21 cellular contexts compared by ENCODE assay signal in genomic region chr3:111733856-111734255, GRCh38. TPM values are rescaled to one million over a fixed set of nuclear protein-coding genes. Genes with fewer than 3 reads are reported as not detected.
DNase-seq lines count a peak whose midpoint lies in the region; ATAC-seq, FAIRE-seq and TF ChIP-seq lines count a peak whose summit lies in the region.
"Had no signal": no experiment of that assay in that cellular context is flagged by ENCODE, and none has a peak within 500 bp of the region (broad histone marks: within the 10 kb centered on the region; RNA-seq: fewer than 3 reads in every experiment).

No MANE protein-coding gene starts in this region.

- H4K20me1 ChIP-seq in keratinocyte (ENCODE audit: control insufficient read depth, extremely low read depth, insufficient read depth, low read length) = no peaks in the 10 kb centered on the region

- H3K9me3 ChIP-seq in SJSA1 (replicated peaks) (no peaks in the 10 kb centered on the region), keratinocyte (ENCODE audit: control insufficient read depth, low read depth, low read length) (no peaks in the 10 kb centered on the region), trophoblast cell (ENCODE audit: insufficient read depth, low read depth, low read length) (no peaks in the 10 kb centered on the region)
- H3K9me3 ChIP-seq: suprapubic skin had no signal

- no peak overlapping the region for H4K91ac ChIP-seq in trophoblast cell (ENCODE audit: low read depth, low read length)

- no peaks in the 10 kb centered on the region for H3K27me3 ChIP-seq in SJSA1 (replicated peaks)
- no peaks in the 10 kb centered on the region for H3K27me3 ChIP-seq in keratinocyte (ENCODE audit: control insufficient read depth, extremely low read depth, insufficient read depth, low read length)
- H3K27me3 ChIP-seq in trophoblast cell (ENCODE audit: insufficient read depth, low read length) = no peaks in the 10 kb centered on the region
- H3K27me3 ChIP-seq: dorsolateral prefrontal cortex, suprapubic skin had no signal

- H3K4me1 ChIP-seq in SJSA1 (replicated peaks) = peaks cover 61% of the 10 kb centered on the region
- peaks cover 69% of the 10 kb centered on the region for H3K4me1 ChIP-seq in keratinocyte (ENCODE audit: control insufficient read depth, extremely low read depth, insufficient read depth, low read length)
- H3K4me1 ChIP-seq in trophoblast cell (ENCODE audit: control insufficient read depth in 1 of 2, insufficient read depth in 2 of 2, low read length in 2 of 2) = peaks cover 5 to 17% of the 10 kb centered on the region in 2 experiments

- H3K14ac ChIP-seq in trophoblast cell (ENCODE audit: low read length) = no peak overlapping the region

- no peak overlapping the region for H3K4ac ChIP-seq in trophoblast cell (ENCODE audit: low read depth, low read length)

- H4K8ac ChIP-seq in trophoblast cell (ENCODE audit: low read depth, low read length) = no peak overlapping the region

- DNase-seq in Calu3 = no peak
- no peak for DNase-seq in SJSA1 (ENCODE audit: low read depth in 1 of 2, low spot score in 2 of 2)
- no peak for DNase-seq in keratinocyte (ENCODE audit: low read depth, low spot score)
- no peak for DNase-seq in trophoblast cell
- DNase-seq in SKM-1 (lab: John Stamatoyannopoulos, UW; ENCODE audit: unreplicated experiment) = no peak
- no peak for DNase-seq in NCI-H1930 (lab: John Stamatoyannopoulos, UW)
- DNase-seq in amniotic stem cell (lab: John Stamatoyannopoulos, UW) = no peak
- DNase-seq: activated CD8-positive, alpha-beta memory T cell treated with anti-CD3 and anti-CD28 coated beads, Interleukin-2, amount 50 U/mL, for 4 hours; activated effector memory CD4-positive, alpha-beta T cell treated with anti-CD3 and anti-CD28 coated beads, Interleukin-2, amount 50 U/mL, for 16 hours; CD4-positive, alpha-beta T cell; central memory CD4-positive, alpha-beta T cell; dorsolateral prefrontal cortex; NCI-H1694; NCI-H2227 treated with DMSO at 0.1 percent for 48 hours; NCI-H774; right cardiac atrium; SIG-M5 had no signal

- H4K12ac ChIP-seq in trophoblast cell (ENCODE audit: low read depth, low read length) = no peak overlapping the region

- H2BK12ac ChIP-seq in trophoblast cell (ENCODE audit: low read length) = peak overlapping the region; percentile 51

- peaks cover 7% of the 10 kb centered on the region for H3K79me1 ChIP-seq in trophoblast cell (ENCODE audit: low read length)

- H2BK5ac ChIP-seq in trophoblast cell (ENCODE audit: low read depth, low read length, poor library complexity) = no peak overlapping the region

- CTCF ChIA-PET in Calu3 (lab: Charles Lee) = interaction anchor here (1.1 kb wide), 2 partner anchors 75 to 127 kb away, joined by 4 to 6 read pairs; no protein-coding TSS in a partner anchor

- intact Hi-C loops in Calu3 (cut with micrococcal nuclease; ENCODE audit: unreplicated experiment) = no loop called here

- H3K9ac ChIP-seq in keratinocyte (ENCODE audit: control insufficient read depth, extremely low read depth, insufficient read depth, low read length) = no peak overlapping the region
- no peak overlapping the region for H3K9ac ChIP-seq in trophoblast cell (ENCODE audit: low read length)

- dilution Hi-C loops in keratinocyte (cut with MboI; ENCODE audit: extremely low pct_ligation_motif_present, low sequenced_read_pairs) = no loop called here

- peak overlapping the region; percentile 47 for H3K4me3 Mint-ChIP-seq in Calu3 (ENCODE audit: low read depth, unreplicated experiment)
- H3K4me3 Mint-ChIP-seq: CD4-positive, alpha-beta T cell; GM23338; IgD-negative memory B cell had no signal

- H3K23ac ChIP-seq in trophoblast cell (ENCODE audit: low read length) = no peak overlapping the region

- no peaks in the 10 kb centered on the region for H3K9me1 ChIP-seq in keratinocyte (ENCODE audit: control insufficient read depth, extremely low read depth, insufficient read depth, low read length)

- H3K4me3 ChIP-seq in SJSA1 = no peak overlapping the region
- H3K4me3 ChIP-seq in keratinocyte (ENCODE audit: control insufficient read depth in 2 of 3, extremely low read depth in 1 of 3, insufficient read depth in 2 of 3, low read depth in 1 of 3, low read length in 3 of 3) = peak overlapping the region in 1 of 3 experiments; percentile 6
- no peak overlapping the region for H3K4me3 ChIP-seq in trophoblast cell (ENCODE audit: low read depth, low read length)
- H3K4me3 ChIP-seq: dorsolateral prefrontal cortex, GM23338, suprapubic skin had no signal

- no peaks in the 10 kb centered on the region for H3K9me3 Mint-ChIP-seq in Calu3 (ENCODE audit: low read depth, unreplicated experiment)
- H3K9me3 Mint-ChIP-seq: CD4-positive, alpha-beta T cell had no signal

- peaks cover 8% of the 10 kb centered on the region for H3K36me3 Mint-ChIP-seq in Calu3 (ENCODE audit: insufficient read depth, unreplicated experiment)

- H3K4me2 ChIP-seq in keratinocyte (ENCODE audit: control insufficient read depth, extremely low read depth, insufficient read depth, low read depth, low read length) (no peak overlapping the region), trophoblast cell (ENCODE audit: low read length) (no peak overlapping the region)
- H3K4me2 ChIP-seq: GM23338 had no signal

- H2AFZ ChIP-seq in keratinocyte (ENCODE audit: control insufficient read depth, low read length) (no peak overlapping the region), trophoblast cell (ENCODE audit: insufficient read depth, low read length, poor library complexity) (no peak overlapping the region)
- H2AFZ ChIP-seq: GM23338 had no signal

- peak overlapping the region; percentile 53 for H2BK120ac ChIP-seq in trophoblast cell (ENCODE audit: insufficient read depth, low read length, poor library complexity)

- H3K18ac ChIP-seq in trophoblast cell (ENCODE audit: low read length) = no peak overlapping the region

- H3K36me3 ChIP-seq in SJSA1 (no peaks in the 10 kb centered on the region), keratinocyte (ENCODE audit: control insufficient read depth in 2 of 2, extremely low read depth in 1 of 2, insufficient read depth in 2 of 2, low read length in 2 of 2) (peaks cover 0 to 4% of the 10 kb centered on the region in 2 experiments), trophoblast cell (ENCODE audit: control insufficient read depth in 1 of 2, insufficient read depth in 2 of 2, low read length in 2 of 2) (no peaks in the 10 kb centered on the region)
- H3K36me3 ChIP-seq: suprapubic skin had no signal

- H3K79me2 ChIP-seq in keratinocyte (ENCODE audit: control insufficient read depth, insufficient read depth, low read length) (peaks cover 3% of the 10 kb centered on the region), trophoblast cell (ENCODE audit: control insufficient read depth, insufficient read depth, low read length, poor library complexity) (no peaks in the 10 kb centered on the region)

- no peak for ATAC-seq in HG02938 (IDR thresholded peaks at IDR 0.05; ENCODE audit: unreplicated experiment)
- ATAC-seq: GM23338, right cardiac atrium had no signal

- peak overlapping the region; percentile 94; the same call in 1 of the 2 replicates for H3K27ac ChIP-seq in SJSA1
- H3K27ac ChIP-seq in keratinocyte (ENCODE audit: control insufficient read depth, insufficient read depth, low read length) = no peak overlapping the region
- H3K27ac ChIP-seq in trophoblast cell (ENCODE audit: low read depth, low read length) = no peak overlapping the region
- H3K27ac ChIP-seq: dorsolateral prefrontal cortex, suprapubic skin had no signal

- H3K27ac Mint-ChIP-seq in Calu3 (ENCODE audit: unreplicated experiment) = peak overlapping the region; percentile 82
- H3K27ac Mint-ChIP-seq: CD4-positive, alpha-beta T cell; GM23338 had no signal

- no CpG with 5 or more reads among the region's 1 CpG for WGBS in trophoblast cell (ENCODE audit: extremely low coverage, insufficient coverage, insufficient read length)

- H3K4me1 Mint-ChIP-seq in Calu3 (ENCODE audit: low read depth, unreplicated experiment) = peaks cover 64% of the 10 kb centered on the region
- H3K4me1 Mint-ChIP-seq: GM23338, IgD-negative memory B cell had no signal

- BruUV-seq in Calu3 (replicated peaks; lab: Mats Ljungman, UMichigan) = no TSS peak

- peak; percentile 26 for FAIRE-seq in keratinocyte (lab: Jason Lieb, UNC)

- no peak overlapping the region for H2AK5ac ChIP-seq in trophoblast cell (ENCODE audit: low read length)

- TF ChIP-seq CTCF in Calu3 (IDR thresholded peaks at IDR 0.05; ENCODE audit: unreplicated experiment) = no peak
- TF ChIP-seq CTCF in keratinocyte (optimal IDR thresholded peaks at IDR 0.05 in 1 of 3, IDR thresholded peaks at IDR 0.05 in 1 of 3, conservative IDR thresholded peaks at IDR 0.05 in 1 of 3; ENCODE audit: extremely low read depth in 1 of 3, insufficient read depth in 2 of 3, low read length in 3 of 3) = no peak

- no peaks in the 10 kb centered on the region for H3K27me3 Mint-ChIP-seq in Calu3 (ENCODE audit: unreplicated experiment)
- H3K27me3 Mint-ChIP-seq: CD4-positive, alpha-beta T cell; IgD-negative memory B cell had no signal

RNA-seq across cellular contexts. Expression of gene PLCXD2, which starts 59.4 kb away (rescaled TPM):
- total RNA-seq in Calu3 (2022) = 7.9 and 12.2 TPM in 2 replicates
- 0.32 TPM in 1 of 2 replicates, not detected in the other for total RNA-seq in SJSA1 (2014; rRNA removed; shearing (Covaris generic))
- 5.9 to 10.9 TPM (median 9.8 TPM) in 3 replicates for polyA plus RNA-seq in keratinocyte
- 2.6 TPM for polyA plus RNA-seq in keratinocyte (2011; ENCODE audit: low read depth)
- 10.5 and 14.0 TPM in 2 replicates for polyA plus RNA-seq in keratinocyte (2011; cell fraction: cytosol; rRNA removed)
- polyA plus RNA-seq in keratinocyte (2011; cell fraction: nucleus; rRNA removed) = 9.5 and 10.5 TPM in 2 replicates
- 2.2 and 9.5 TPM in 2 replicates for polyA plus RNA-seq in keratinocyte (2012; ENCODE audit: low replicate concordance)
- 4.2 to 14.5 TPM (median 5.5 TPM) in 3 replicates for polyA minus RNA-seq in keratinocyte
- polyA minus RNA-seq in keratinocyte (2011; cell fraction: cytosol; rRNA and poly(A)+ RNA removed) = 3.1 TPM
- 16.5 and 29.0 TPM in 2 replicates for polyA minus RNA-seq in keratinocyte (2011; cell fraction: nucleus; rRNA and poly(A)+ RNA removed)
- 2.8 and 3.5 TPM in 2 replicates for polyA plus RNA-seq in trophoblast cell (2013)
